Comparison of ENCODE assay signal across 8 cellular contexts in the genomic region with DNA sequence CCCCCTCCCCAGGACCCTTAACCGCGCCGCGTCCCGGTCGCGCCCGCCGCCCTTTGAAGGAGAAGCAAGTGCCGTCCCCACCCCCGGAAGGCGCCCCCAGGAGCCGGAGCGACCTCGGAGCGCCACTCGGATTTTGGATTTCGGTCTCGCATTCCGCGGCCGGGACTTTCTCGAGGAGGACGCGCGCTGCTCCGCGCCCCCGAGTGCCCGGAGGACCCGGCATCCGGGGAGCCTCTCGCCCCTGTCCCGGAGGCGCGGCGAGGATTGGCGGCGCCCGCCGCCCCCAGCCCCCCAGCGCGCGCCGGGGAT. TPM values are rescaled to one million over a fixed set of nuclear protein-coding genes. Genes with fewer than 3 reads are reported as not detected.
DNase-seq lines count a peak whose midpoint lies in the region; ATAC-seq lines count a peak whose summit lies in the region.

No MANE protein-coding gene starts in this region.

- H3K79me2 ChIP-seq in ACC112 (ENCODE audit: control insufficient read depth, insufficient read depth, low read length, unreplicated experiment): peaks cover 37% of the 10 kb centered on the region

- peak overlapping the region; percentile 96 for H3K4me3 ChIP-seq in ACC112 (ENCODE audit: low read depth, low read length)
- peak overlapping the region; percentile 90 for H3K4me3 ChIP-seq in HUES64 (ENCODE audit: low read length)
- H3K4me3 ChIP-seq in mucosa of stomach (ENCODE audit: low read length): no peak overlapping the region

- H3K27ac ChIP-seq in ACC112 (ENCODE audit: low read depth, low read length): peak overlapping the region; percentile 98
- H3K27ac ChIP-seq in HUES64 (ENCODE audit: low read depth, low read length): peak overlapping the region; percentile 93
- peak overlapping the region; percentile 93 for H3K27ac ChIP-seq in caudate nucleus (ENCODE audit: low read depth, low read length)

- no peak overlapping the region for H2AFZ ChIP-seq in ACC112 (ENCODE audit: low read length, unreplicated experiment)

- H3K27me3 ChIP-seq in ACC112 (ENCODE audit: insufficient read depth, low read length): no peaks in the 10 kb centered on the region
- no peaks in the 10 kb centered on the region for H3K27me3 ChIP-seq in HUES64 (ENCODE audit: insufficient read depth, low read length)
- no peaks in the 10 kb centered on the region for H3K27me3 ChIP-seq in mucosa of stomach (ENCODE audit: control insufficient read depth, insufficient read depth, low read length)

- no peak for ATAC-seq in HG03139 (IDR thresholded peaks at IDR 0.05; ENCODE audit: unreplicated experiment)

- H3K9me3 ChIP-seq in HUES64 (ENCODE audit: insufficient read depth, low read depth, low read length): no peaks in the 10 kb centered on the region
- no peaks in the 10 kb centered on the region for H3K9me3 ChIP-seq in mucosa of stomach (ENCODE audit: control insufficient read depth, low read length)

- H3K9ac ChIP-seq in HUES64 (ENCODE audit: low read depth, low read length) (peak overlapping the region; percentile 96), mucosa of stomach (ENCODE audit: low read length) (peak overlapping the region; percentile 71)

- peaks cover 23% of the 10 kb centered on the region for H3K4me1 ChIP-seq in ACC112 (ENCODE audit: control insufficient read depth, insufficient read depth, low read length, unreplicated experiment)
- no peaks in the 10 kb centered on the region for H3K4me1 ChIP-seq in HUES64 (ENCODE audit: insufficient read depth, low read length)
- H3K4me1 ChIP-seq in mucosa of stomach (ENCODE audit: control insufficient read depth, insufficient read depth, low read length): peaks cover 49% of the 10 kb centered on the region

- under 1% methylated on average over 45 of the region's 45 CpGs for WGBS in HUES64

- DNase-seq in caudate nucleus (lab: John Stamatoyannopoulos, UW): no peak
- no peak for DNase-seq in NCI-H146 (lab: John Stamatoyannopoulos, UW)
- DNase-seq in NCI-H1436 treated with DMSO at 0.1 percent for 48 hours (lab: John Stamatoyannopoulos, UW): no peak
- DNase-seq in NCI-H82 (lab: John Stamatoyannopoulos, UW): no peak

- H3K36me3 ChIP-seq in ACC112 (ENCODE audit: insufficient read depth, low read length) (peaks cover 24% of the 10 kb centered on the region; the same call in 1 of the 2 replicates), HUES64 (ENCODE audit: insufficient read depth, low read length) (peaks cover 33% of the 10 kb centered on the region), mucosa of stomach (ENCODE audit: control insufficient read depth, insufficient read depth, low read length) (peaks cover 16% of the 10 kb centered on the region)

RNA-seq across cellular contexts. Expression of a gene that starts 1.6 kb away (rescaled TPM):
- 116 TPM for polyA plus RNA-seq in HUES64 (2013, experiment 1 of 2)
- polyA plus RNA-seq in HUES64 (2013, experiment 2 of 2): 108 TPM

RNA-seq across cellular contexts. Expression of a gene that starts 8.4 kb away (rescaled TPM):
- 131 TPM for polyA plus RNA-seq in HUES64 (2013, experiment 1 of 2)
- polyA plus RNA-seq in HUES64 (2013, experiment 2 of 2): 132 TPM

RNA-seq across cellular contexts. Expression of a gene that starts 12.1 kb away (rescaled TPM):
- 7.7 TPM for polyA plus RNA-seq in HUES64 (2013, experiment 1 of 2)
- polyA plus RNA-seq in HUES64 (2013, experiment 2 of 2): 10.9 TPM

RNA-seq across cellular contexts. Expression of a gene that starts 19.2 kb away (rescaled TPM):
- polyA plus RNA-seq in HUES64 (2013, experiment 1 of 2): 162 TPM
- polyA plus RNA-seq in HUES64 (2013, experiment 2 of 2): 166 TPM

RNA-seq across cellular contexts. Expression of a gene that starts 25.4 kb away (rescaled TPM):
- polyA plus RNA-seq in HUES64 (2013, experiment 1 of 2): 31.0 TPM
- 30.9 TPM for polyA plus RNA-seq in HUES64 (2013, experiment 2 of 2)
